Comparison of ENCODE assay signal across 32 cellular contexts in the genomic region with DNA sequence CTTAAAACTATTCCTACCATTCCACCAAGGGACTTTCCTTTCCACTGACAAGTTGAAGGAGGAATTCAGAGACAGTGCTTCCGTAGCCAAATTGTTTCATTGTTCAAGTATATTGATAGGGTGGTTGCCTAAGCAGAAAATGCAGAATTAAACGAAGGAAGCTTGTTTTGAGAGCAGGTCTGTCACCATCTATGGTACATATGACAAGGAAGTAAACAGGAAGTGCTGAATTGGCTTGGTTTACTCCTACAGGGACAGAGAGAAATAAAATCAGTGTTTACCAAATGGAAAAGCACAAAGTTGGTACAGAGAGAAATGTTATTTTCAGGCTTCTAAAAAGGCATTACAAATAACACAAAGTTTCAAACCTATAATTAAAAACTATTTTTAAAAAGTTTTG.
"Had no signal": no experiment of that assay in that cellular context is flagged by ENCODE, and none has a peak within 500 bp of the region (broad histone marks: within the 10 kb centered on the region; RNA-seq: fewer than 3 reads in every experiment).

No MANE protein-coding gene starts in this region.

- H3K4me3 Mint-ChIP-seq: activated CD4-positive, alpha-beta T cell treated with anti-CD3 and anti-CD28 coated beads for 36 hours; activated CD8-positive, alpha-beta T cell treated with anti-CD3 and anti-CD28 coated beads, Interleukin-2, amount 10 ng/mL, durations not matched to agents 7 days and 5 days; activated naive CD8-positive, alpha-beta T cell treated with anti-CD3 and anti-CD28 coated beads for 36 hours; activated T-cell treated with anti-CD3 and anti-CD28 coated beads, Interleukin-2, amount 50 U/mL, for 4 hours; T-cell; T-helper 2 cell treated with Interferon-gamma antibody and Interleukin-4, amounts not matched to agents 5 μg/mL and 100 μg/mL, for 36 hours had no signal

- H3K27ac Mint-ChIP-seq: activated CD4-positive, alpha-beta T cell treated with anti-CD3 and anti-CD28 coated beads for 36 hours; activated CD8-positive, alpha-beta T cell treated with anti-CD3 and anti-CD28 coated beads, Interleukin-2, amount 10 ng/mL, durations not matched to agents 7 days and 5 days; activated naive CD8-positive, alpha-beta T cell treated with anti-CD3 and anti-CD28 coated beads for 36 hours; T-helper 2 cell treated with Interferon-gamma antibody and Interleukin-4, amounts not matched to agents 5 μg/mL and 100 μg/mL, for 36 hours had no signal

- H3K27me3 Mint-ChIP-seq: activated CD4-positive, alpha-beta T cell treated with anti-CD3 and anti-CD28 coated beads for 36 hours; activated naive CD8-positive, alpha-beta T cell treated with anti-CD3 and anti-CD28 coated beads for 36 hours; T-cell had no signal

- H3K4me1 ChIP-seq: Peyer's patch had no signal

- DNase-seq: activated CD4-positive, alpha-beta T cell treated with anti-CD3 and anti-CD28 coated beads for 36 hours; activated CD4-positive, alpha-beta T cell treated with anti-CD3 and anti-CD28 coated beads, Interleukin-2, amount 50 U/mL, for 4 hours; activated CD8-positive, alpha-beta T cell treated with anti-CD3 and anti-CD28 coated beads, Interleukin-2, amount 10 ng/mL, durations not matched to agents 7 days and 5 days; activated effector memory CD4-positive, alpha-beta T cell treated with anti-CD3 and anti-CD28 coated beads, Interleukin-2, amount 50 U/mL, for 16 hours; activated naive CD4-positive, alpha-beta T cell; activated naive CD4-positive, alpha-beta T cell treated with anti-CD3 and anti-CD28 coated beads, Interleukin-2, amount 50 U/mL, for 16 hours; activated naive CD8-positive, alpha-beta T cell treated with anti-CD3 and anti-CD28 coated beads for 36 hours; activated T-cell treated with anti-CD3 and anti-CD28 coated beads for 4 hours; activated T-cell treated with anti-CD3 and anti-CD28 coated beads, Interleukin-2, amount 50 U/mL, for 4 hours; amniotic stem cell; aorta; brain microvascular endothelial cell; central memory CD4-positive, alpha-beta T cell; Kasumi-1; KG1; MG63; NCI-H1048; NCI-H1105 treated with DMSO at 0.1 percent for 48 hours; NCI-H1436; NCI-H1694; NCI-H1930; NCI-H2081 treated with DMSO at 0.1 percent for 48 hours; NCI-H345; NCI-H524 treated with DMSO at 0.1 percent for 48 hours; PC-3; Peyer's patch; RPMI8226; SIG-M5; T-cell had no signal

- H3K9me3 Mint-ChIP-seq: activated T-cell treated with anti-CD3 and anti-CD28 coated beads, Interleukin-2, amount 50 U/mL, for 4 hours; T-cell; T-helper 2 cell treated with Interferon-gamma antibody and Interleukin-4, amounts not matched to agents 5 μg/mL and 100 μg/mL, for 36 hours had no signal

- H3K9me3 ChIP-seq: MG63, Peyer's patch had no signal

- H3K27ac ChIP-seq: brain microvascular endothelial cell, Peyer's patch had no signal

- H3K27me3 ChIP-seq: brain microvascular endothelial cell, MG63, Peyer's patch had no signal

- H3K4me3 ChIP-seq: MG63, Peyer's patch had no signal

- ATAC-seq: activated CD4-positive, alpha-beta T cell treated with anti-CD3 and anti-CD28 coated beads for 36 hours; activated CD4-positive, CD25-positive, alpha-beta regulatory T cell treated with anti-CD3 and anti-CD28 coated beads, Interleukin-2, amount 50 U/mL, for 24 hours; activated CD8-positive, alpha-beta T cell treated with anti-CD3 and anti-CD28 coated beads, Interleukin-2, amount 10 ng/mL, durations not matched to agents 7 days and 5 days; activated T-cell treated with anti-CD3 and anti-CD28 coated beads, Interleukin-2, amount 50 U/mL, for 4 hours; PC-3; SK-N-SH treated with all-trans-retinoic acid at 6 μM for 48 hours; T-cell had no signal

- H3K36me3 ChIP-seq: brain microvascular endothelial cell, MG63, Peyer's patch had no signal
